Comparison of ENCODE assay signal across 10 cellular contexts in the genomic region with DNA sequence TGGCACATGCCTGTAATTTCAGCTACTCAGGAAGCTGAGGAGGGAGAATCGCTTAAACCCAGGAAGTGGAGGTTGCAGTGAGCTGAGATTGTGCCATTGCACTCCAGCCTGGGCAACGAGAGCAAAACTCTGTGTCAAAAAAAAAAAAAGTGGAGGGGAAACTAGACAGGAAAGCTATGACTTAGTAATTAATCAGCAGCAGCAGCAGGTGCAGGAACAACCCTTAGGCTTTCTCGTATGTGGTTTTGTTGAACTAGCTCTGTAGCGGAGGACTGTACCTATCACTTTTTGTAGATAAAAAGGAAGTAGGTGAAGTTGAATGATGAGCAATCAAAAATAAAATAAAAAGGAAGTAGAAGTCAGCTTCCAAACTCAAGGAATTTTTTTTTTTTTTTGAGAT.
DNase-seq lines count a peak whose midpoint lies in the region; ATAC-seq, FAIRE-seq and TF ChIP-seq lines count a peak whose summit lies in the region.
"Had no signal": no experiment of that assay in that cellular context is flagged by ENCODE, and none has a peak within 500 bp of the region (broad histone marks: within the 10 kb centered on the region; RNA-seq: fewer than 3 reads in every experiment).

No MANE protein-coding gene starts in this region.

- H3K9ac ChIP-seq in GM12878 (ENCODE audit: control insufficient read depth, insufficient read depth, low read length): no peak overlapping the region
- H3K9ac ChIP-seq in endodermal cell (ENCODE audit: extremely low read depth, low read length, poor library complexity, severe bottlenecking): no peak overlapping the region
- H3K9ac ChIP-seq: parathyroid adenoma had no signal

- no peak for TF ChIP-seq RAD21 in GM12878 (IDR thresholded peaks at IDR 0.05; ENCODE audit: insufficient read depth, low read depth, low read length)

- CTCF ChIA-PET in GM12878 (lab: Yijun Ruan, JAX): no interaction called here

- H3K9me3 ChIP-seq in GM12878 (replicated peaks; ENCODE audit: control insufficient read depth, insufficient read depth, low read length) (no peaks in the 10 kb centered on the region; the same call in 2 of the 3 replicates), MG63 (no peaks in the 10 kb centered on the region), endodermal cell (ENCODE audit: control insufficient read depth, low read length) (no peaks in the 10 kb centered on the region)

- no peak for TF ChIP-seq POLR2A in GM12878 (IDR thresholded peaks at IDR 0.05; ENCODE audit: low read depth, low read length)

- 17% methylated on average over 4 of the region's 4 CpGs for whole genome bisulfite sequencing in GM12878 (ENCODE audit: insufficient coverage, insufficient replicate concordance, low lambda C conversion rate, missing lambda C conversion rate)
- WGBS in endodermal cell (ENCODE audit: insufficient coverage in 1 of 2, insufficient read length in 1 of 2), 2 experiments: 93 to 96% methylated on average over 3 to 4 of the region's 4 CpGs

- in situ Hi-C loops in GM12878 (cut with MboI): no loop called here

- H3K27ac Mint-ChIP-seq in endodermal cell: no peak overlapping the region

- FAIRE-seq in GM12878 (lab: Jason Lieb, UNC): no peak
- FAIRE-seq: keratinocyte had no signal

- no peaks in the 10 kb centered on the region for H3K79me2 ChIP-seq in GM12878 (ENCODE audit: control insufficient read depth, insufficient read depth, low read length)
- H3K79me2 ChIP-seq: parathyroid adenoma had no signal

- peak; percentile 51 for ATAC-seq in GM18907 (IDR thresholded peaks at IDR 0.05; ENCODE audit: unreplicated experiment)
- ATAC-seq in GM12878: peak; percentile 67
- no peak for ATAC-seq in HG02642 (IDR thresholded peaks at IDR 0.05; ENCODE audit: poor library complexity, unreplicated experiment)

- no peaks in the 10 kb centered on the region for H3K27me3 Mint-ChIP-seq in endodermal cell (ENCODE audit: insufficient read depth)

- no peak for TF ChIP-seq EP300 in GM12878 (IDR thresholded peaks at IDR 0.05; ENCODE audit: borderline replicate concordance in 1 of 2, control insufficient read depth in 1 of 2, low read depth in 2 of 2, low read length in 2 of 2)

- POLR2A ChIA-PET in GM12878 (lab: Charles Lee): interaction anchor here (1.1 kb wide), 1 partner anchor 10 kb away, joined by 5 read pairs; no protein-coding TSS in a partner anchor

- H3K36me3 ChIP-seq in GM12878 (ENCODE audit: control insufficient read depth in 2 of 2, insufficient read depth in 2 of 2, low read length in 1 of 2) (no peaks in the 10 kb centered on the region), MG63 (no peaks in the 10 kb centered on the region), endodermal cell (ENCODE audit: control insufficient read depth, insufficient read depth, low read length) (no peaks in the 10 kb centered on the region)

- intact Hi-C loops in GM12878 (cut with micrococcal nuclease; ENCODE audit: unreplicated experiment): no loop called here

- H2AFZ ChIP-seq in GM12878 (ENCODE audit: control insufficient read depth, low read depth, low read length): 0 out of 2 replicates have a peak overlapping the region, but pooled peaks have one; percentile 29
- H2AFZ ChIP-seq: parathyroid adenoma had no signal

- H3K9me3 Mint-ChIP-seq in endodermal cell: peaks cover 3% of the 10 kb centered on the region

- 0 out of 2 replicates have a peak overlapping the region, but pooled peaks have one; percentile 33 for H3K4me2 ChIP-seq in GM12878 (ENCODE audit: control insufficient read depth, insufficient read depth)

- TF ChIP-seq CTCF in GM12878 (IDR thresholded peaks at IDR 0.05 in 2 of 3, conservative IDR thresholded peaks at IDR 0.05 in 1 of 3; ENCODE audit: control insufficient read depth in 2 of 3, extremely low read depth in 1 of 3, insufficient read depth in 1 of 3, low read depth in 3 of 3, low read length in 3 of 3): no peak
- TF ChIP-seq CTCF in endodermal cell (conservative IDR thresholded peaks at IDR 0.05): no peak

- no peak overlapping the region for H3K27ac ChIP-seq in GM12878 (ENCODE audit: control insufficient read depth, insufficient read depth)
- H3K27ac ChIP-seq in endodermal cell (ENCODE audit: low read depth, low read length): no peak overlapping the region
- H3K27ac ChIP-seq: parathyroid adenoma had no signal

- BruUV-seq in GM12878 (replicated peaks; lab: Mats Ljungman, UMichigan): no TSS peak

- H3K4me3 ChIP-seq in GM12878: no peak overlapping the region
- H3K4me3 ChIP-seq in MG63: no peak overlapping the region
- no peak overlapping the region for H3K4me3 ChIP-seq in endodermal cell (ENCODE audit: low read length)

- RAD21 ChIA-PET in GM12878 (lab: Charles Lee; ENCODE audit: unreplicated experiment): interaction anchor here (0.8 to 1.5 kb wide), 4 partner anchors 62 to 281 kb away, joined by 3 to 5 read pairs (median 3); no protein-coding TSS in a partner anchor

- DNase-seq in A172 (ENCODE audit: low spot score): peak; percentile 26
- DNase-seq in NCI-H774 (lab: John Stamatoyannopoulos, UW): peak; percentile 27
- no peak for DNase-seq in GM12878 (ENCODE audit: low read depth, low spot score)
- no peak for DNase-seq in MG63
- DNase-seq in endodermal cell: no peak
- DNase-seq in NCI-H748 (lab: John Stamatoyannopoulos, UW; ENCODE audit: unreplicated experiment): no peak

- no peaks in the 10 kb centered on the region for H3K27me3 ChIP-seq in GM12878 (replicated peaks in 1 of 2; ENCODE audit: control insufficient read depth in 2 of 2, insufficient read depth in 2 of 2, low read length in 1 of 2)
- no peaks in the 10 kb centered on the region for H3K27me3 ChIP-seq in MG63
- no peaks in the 10 kb centered on the region for H3K27me3 ChIP-seq in endodermal cell (ENCODE audit: control insufficient read depth, insufficient read depth, low read length, poor library complexity, severe bottlenecking)

- SMC1A ChIA-PET in GM12878 (lab: Charles Lee; ENCODE audit: uncharacterized antibody, unreplicated experiment): interaction anchor here (0.6 to 0.8 kb wide), 2 partner anchors 162 to 194 kb away, joined by 3 to 4 read pairs; no protein-coding TSS in a partner anchor

- H3K4me1 ChIP-seq in GM12878 (ENCODE audit: control insufficient read depth, insufficient read depth, low read length) (no peaks in the 10 kb centered on the region), endodermal cell (ENCODE audit: control insufficient read depth, insufficient read depth, low read length) (no peaks in the 10 kb centered on the region)
- H3K4me1 ChIP-seq: parathyroid adenoma had no signal

- no peaks in the 10 kb centered on the region for H4K20me1 ChIP-seq in GM12878 (ENCODE audit: control insufficient read depth, insufficient read depth)

- H3K36me3 Mint-ChIP-seq in endodermal cell (ENCODE audit: low read depth): no peaks in the 10 kb centered on the region

- H3K4me3 Mint-ChIP-seq in endodermal cell: no peak overlapping the region

- H3K4me1 Mint-ChIP-seq in endodermal cell: no peaks in the 10 kb centered on the region

TF ChIP-seq in GM12878, 131 proteins besides CTCF, POLR2A, EP300 and RAD21:
- TF ChIP-seq, protein P1, sequence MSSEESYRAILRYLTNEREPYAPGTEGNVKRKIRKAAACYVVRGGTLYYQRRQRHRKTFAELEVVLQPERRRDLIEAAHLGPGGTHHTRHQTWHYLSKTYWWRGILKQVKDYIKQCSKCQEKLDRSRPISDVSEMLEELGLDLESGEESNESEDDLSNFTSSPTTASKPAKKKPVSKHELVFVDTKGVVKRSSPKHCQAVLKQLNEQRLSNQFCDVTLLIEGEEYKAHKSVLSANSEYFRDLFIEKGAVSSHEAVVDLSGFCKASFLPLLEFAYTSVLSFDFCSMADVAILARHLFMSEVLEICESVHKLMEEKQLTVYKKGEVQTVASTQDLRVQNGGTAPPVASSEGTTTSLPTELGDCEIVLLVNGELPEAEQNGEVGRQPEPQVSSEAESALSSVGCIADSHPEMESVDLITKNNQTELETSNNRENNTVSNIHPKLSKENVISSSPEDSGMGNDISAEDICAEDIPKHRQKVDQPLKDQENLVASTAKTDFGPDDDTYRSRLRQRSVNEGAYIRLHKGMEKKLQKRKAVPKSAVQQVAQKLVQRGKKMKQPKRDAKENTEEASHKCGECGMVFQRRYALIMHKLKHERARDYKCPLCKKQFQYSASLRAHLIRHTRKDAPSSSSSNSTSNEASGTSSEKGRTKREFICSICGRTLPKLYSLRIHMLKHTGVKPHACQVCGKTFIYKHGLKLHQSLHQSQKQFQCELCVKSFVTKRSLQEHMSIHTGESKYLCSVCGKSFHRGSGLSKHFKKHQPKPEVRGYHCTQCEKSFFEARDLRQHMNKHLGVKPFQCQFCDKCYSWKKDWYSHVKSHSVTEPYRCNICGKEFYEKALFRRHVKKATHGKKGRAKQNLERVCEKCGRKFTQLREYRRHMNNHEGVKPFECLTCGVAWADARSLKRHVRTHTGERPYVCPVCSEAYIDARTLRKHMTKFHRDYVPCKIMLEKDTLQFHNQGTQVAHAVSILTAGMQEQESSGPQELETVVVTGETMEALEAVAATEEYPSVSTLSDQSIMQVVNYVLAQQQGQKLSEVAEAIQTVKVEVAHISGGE (CRISPR knock-in tag; IDR thresholded peaks at IDR 0.05): no peak
- TF ChIP-seq ZNF384 (IDR thresholded peaks at IDR 0.05; ENCODE audit: borderline replicate concordance, low read depth, low read length): peak; percentile 64
- TF ChIP-seq IKZF2 (IDR thresholded peaks at IDR 0.05): peak in 1 of 2 experiments; percentile 12; a peak in 1 of 4 replicates

Comparison
In these comparisons a context has a peak if more than half of its experiments do, and no peak if none do; other contexts are left out.
1. DNase-seq: peak in A172 (single experiment) and NCI-H774 (single experiment); none in GM12878 (single experiment), MG63 (single experiment), endodermal cell (single experiment) and NCI-H748 (single experiment).